Comparison of ENCODE assay signal across 8 cellular contexts in the genomic region with DNA sequence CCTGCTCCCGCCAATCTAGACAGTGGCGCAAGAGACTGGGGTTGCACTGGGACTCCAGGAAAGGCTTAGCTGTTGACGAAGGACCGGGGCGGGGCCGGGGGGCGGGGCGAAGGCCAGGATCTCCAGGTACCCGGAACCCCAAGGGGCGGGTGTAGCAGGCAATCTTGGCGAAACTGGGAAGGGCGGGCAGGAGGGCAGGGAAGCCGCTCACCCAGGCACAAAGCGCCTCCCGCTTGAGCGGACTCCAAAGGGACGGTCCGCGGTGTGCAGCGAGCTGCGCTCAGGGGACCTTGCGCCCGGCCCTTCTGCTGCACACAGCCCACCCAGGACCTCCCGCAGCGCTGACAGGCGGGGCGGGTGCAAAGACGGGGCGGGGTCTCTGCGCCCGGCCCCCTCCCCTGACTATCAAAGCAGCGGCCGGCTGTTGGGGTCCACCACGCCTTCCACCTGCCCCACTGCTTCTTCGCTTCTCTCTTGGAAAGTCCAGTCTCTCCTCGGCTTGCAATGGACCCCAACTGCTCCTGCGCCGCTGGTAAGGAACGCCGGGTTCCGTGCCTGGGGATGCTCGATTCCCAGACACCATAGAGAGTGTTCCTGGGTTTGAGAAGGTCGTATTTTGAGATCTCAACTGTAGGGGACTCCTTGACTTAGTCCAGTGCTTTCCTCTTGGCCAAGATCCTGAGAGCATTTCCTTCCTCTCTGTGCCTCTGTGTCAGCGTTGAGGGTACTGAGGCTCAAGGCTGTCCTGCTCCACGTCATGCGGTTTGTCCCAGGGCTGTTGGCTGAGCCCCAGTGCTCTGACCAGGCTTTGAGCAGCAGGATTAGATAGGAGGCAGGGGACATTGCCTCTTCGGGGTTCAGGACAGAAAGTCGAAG. TPM values are rescaled to one million over a fixed set of nuclear protein-coding genes. Genes with fewer than 3 reads are reported as not detected.
A peak's percentile ranks its signal among the peaks of the same experiment; 100 is the strongest.
DNase-seq lines count a peak whose midpoint lies in the region; TF ChIP-seq lines count a peak whose summit lies in the region.

Gene MT1F, plus strand, starts transcription at position 405 of the 876 bp plus-strand sequence. Its CDS starts 100 bp downstream, at position 505.

- H3K36me3 Mint-ChIP-seq in activated naive CD4-positive, alpha-beta T cell treated with anti-CD3 and anti-CD28 coated beads, Interleukin-2, amount 10 ng/mL, durations not matched to agents 7 days and 5 days = peaks cover 7% of the 10 kb centered on the region
- H3K36me3 Mint-ChIP-seq in glutamatergic neuron (ENCODE audit: unreplicated experiment) = peaks cover 3% of the 10 kb centered on the region
- H3K36me3 Mint-ChIP-seq in osteocyte (ENCODE audit: unreplicated experiment) = peaks cover 1% of the 10 kb centered on the region

- peaks cover 31% of the 10 kb centered on the region for H3K4me1 Mint-ChIP-seq in activated naive CD4-positive, alpha-beta T cell treated with anti-CD3 and anti-CD28 coated beads, Interleukin-2, amount 10 ng/mL, durations not matched to agents 7 days and 5 days
- no peaks in the 10 kb centered on the region for H3K4me1 Mint-ChIP-seq in glutamatergic neuron (ENCODE audit: low read depth, unreplicated experiment)
- H3K4me1 Mint-ChIP-seq in osteocyte (ENCODE audit: unreplicated experiment) = peaks cover 31% of the 10 kb centered on the region

- peak within 1 kb of the TSS; percentile 88 for H3K27ac Mint-ChIP-seq in activated naive CD4-positive, alpha-beta T cell treated with anti-CD3 and anti-CD28 coated beads, Interleukin-2, amount 10 ng/mL, durations not matched to agents 7 days and 5 days
- H3K27ac Mint-ChIP-seq in glutamatergic neuron (ENCODE audit: unreplicated experiment) (no peak within 1 kb of the TSS), osteocyte (ENCODE audit: unreplicated experiment) (no peak within 1 kb of the TSS)

- CTCF ChIA-PET in activated naive CD4-positive, alpha-beta T cell treated with anti-CD3 and anti-CD28 coated beads, Interleukin-2, amount 10 ng/mL, durations not matched to agents 7 days and 5 days (lab: Charles Lee) = no interaction called here

- H3K4me3 Mint-ChIP-seq in activated naive CD4-positive, alpha-beta T cell treated with anti-CD3 and anti-CD28 coated beads, Interleukin-2, amount 10 ng/mL, durations not matched to agents 7 days and 5 days = peak within 1 kb of the TSS; percentile 98
- H3K4me3 Mint-ChIP-seq in glutamatergic neuron (ENCODE audit: unreplicated experiment) (peak within 1 kb of the TSS; percentile 98), osteocyte (ENCODE audit: unreplicated experiment) (peak within 1 kb of the TSS; percentile 91)

- H3K27ac ChIP-seq in temporal lobe (ENCODE audit: low read depth, low read length) = peak within 1 kb of the TSS; percentile 69

- H3K9me3 Mint-ChIP-seq in activated naive CD4-positive, alpha-beta T cell treated with anti-CD3 and anti-CD28 coated beads, Interleukin-2, amount 10 ng/mL, durations not matched to agents 7 days and 5 days = no peaks in the 10 kb centered on the region
- H3K9me3 Mint-ChIP-seq in glutamatergic neuron (ENCODE audit: unreplicated experiment) (peaks cover 9% of the 10 kb centered on the region), osteocyte (ENCODE audit: unreplicated experiment) (no peaks in the 10 kb centered on the region)

- DNase-seq in CD1c-positive myeloid dendritic cell (ENCODE audit: extremely low spot score) (peak; percentile 61), HK-2 (ENCODE audit: unreplicated experiment) (peak; percentile 93), SIG-M5 (lab: John Stamatoyannopoulos, UW) (peak; percentile 26), glutamatergic neuron (peak; percentile 68), osteocyte (ENCODE audit: extremely low spot score, unreplicated experiment) (no peak)
- peak; percentile 87 for DNase-seq in activated naive CD4-positive, alpha-beta T cell treated with anti-CD3 and anti-CD28 coated beads, Interleukin-2, amount 10 ng/mL, durations not matched to agents 7 days and 5 days
- DNase-seq in NK-92 treated with Interleukin-12 subunit alpha and Interleukin-12 subunit beta, amount 100 ng/mL, for 24 hours (lab: John Stamatoyannopoulos, UW) = no peak

- H3K27me3 Mint-ChIP-seq in activated naive CD4-positive, alpha-beta T cell treated with anti-CD3 and anti-CD28 coated beads, Interleukin-2, amount 10 ng/mL, durations not matched to agents 7 days and 5 days = peaks cover 58% of the 10 kb centered on the region
- H3K27me3 Mint-ChIP-seq in glutamatergic neuron (ENCODE audit: unreplicated experiment) (peaks cover 28% of the 10 kb centered on the region), osteocyte (ENCODE audit: unreplicated experiment) (peaks cover 21% of the 10 kb centered on the region)

- TF ChIP-seq CTCF in glutamatergic neuron (IDR thresholded peaks at IDR 0.05; ENCODE audit: partially characterized antibody, unreplicated experiment) (no peak), osteocyte (IDR thresholded peaks at IDR 0.05) (no peak)

RNA-seq across cellular contexts. Expression of gene MT1F, which starts in this region (rescaled TPM):
- total RNA-seq in glutamatergic neuron (ENCODE audit: unreplicated experiment) = 3.4 TPM
- total RNA-seq in osteocyte = 12.7 and 14.9 TPM in 2 replicates
- total RNA-seq in temporal lobe = 2.0 TPM

Comparison
In these comparisons a context has a peak if more than half of its experiments do, and no peak if none do; other contexts are left out.
1. DNase-seq: peak in CD1c-positive myeloid dendritic cell (single experiment), HK-2 (single experiment), SIG-M5 (single experiment), activated naive CD4-positive, alpha-beta T cell treated with anti-CD3 and anti-CD28 coated beads, Interleukin-2, amount 10 ng/mL, durations not matched to agents 7 days and 5 days (single experiment) and glutamatergic neuron (single experiment); none in osteocyte (single experiment) and NK-92 treated with Interleukin-12 subunit alpha and Interleukin-12 subunit beta, amount 100 ng/mL, for 24 hours (single experiment).
2. Peak in every context shown above with its lines, with median percentiles within 50 percentile points of each other: H3K4me3 Mint-ChIP-seq.